ENCODE assay signal across 8 cellular contexts in the genomic region with DNA sequence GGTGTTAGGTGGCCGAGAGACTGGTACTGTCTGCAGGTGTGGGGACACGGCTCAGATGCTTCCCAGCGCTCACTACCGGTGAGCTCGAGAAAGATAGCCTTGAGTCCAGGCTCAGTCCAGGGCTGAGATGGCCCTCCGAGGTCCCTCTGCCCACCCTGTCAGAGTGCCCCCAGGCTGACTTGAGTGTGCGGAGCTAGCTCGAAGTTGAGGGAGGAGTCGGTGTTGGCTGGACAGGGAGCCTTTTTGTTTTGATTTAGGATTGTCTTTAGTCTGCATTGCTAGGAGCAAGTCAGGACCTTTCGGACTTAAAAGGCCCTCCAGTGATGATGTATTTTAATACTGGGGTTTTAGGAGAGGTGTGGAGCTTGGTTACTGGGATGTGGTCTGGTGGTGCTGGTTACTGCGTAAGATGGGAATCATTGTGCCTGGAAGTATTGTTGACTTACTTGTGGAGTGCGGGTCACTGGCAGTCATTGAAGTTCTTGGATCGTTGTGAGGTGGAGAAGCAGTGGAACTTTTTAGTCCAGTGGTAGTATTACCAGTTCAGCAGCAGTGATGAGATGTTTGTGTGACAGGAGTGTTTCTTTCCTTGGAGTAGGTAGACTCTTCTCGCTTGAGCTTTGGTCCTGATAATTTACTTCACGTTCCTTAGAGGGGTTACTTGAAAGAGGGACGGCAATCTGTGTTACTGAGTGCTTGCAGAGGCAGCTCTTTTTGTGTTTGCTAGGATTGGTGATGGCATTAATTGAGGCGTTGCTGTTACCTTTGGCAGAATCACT. TPM values are rescaled to one million over a fixed set of nuclear protein-coding genes. Genes with fewer than 3 reads are reported as not detected.
DNase-seq lines count a peak whose midpoint lies in the region; ATAC-seq and TF ChIP-seq lines count a peak whose summit lies in the region.

No MANE protein-coding gene starts in this region.

- H3K9me3 ChIP-seq in left lung, result no peaks in the 10 kb centered on the region

- peak overlapping the region; percentile 80 to 85 for H3K27ac ChIP-seq in left lung
- peak overlapping the region; percentile 19 for H3K27ac ChIP-seq in temporal lobe (ENCODE audit: low read depth, low read length)

- BruUV-seq in MCF 10A (replicated peaks; lab: Mats Ljungman, UMichigan), result no TSS peak

- no peak for TF ChIP-seq CTCF in MCF 10A (IDR thresholded peaks at IDR 0.05; ENCODE audit: unreplicated experiment)
- no peak for TF ChIP-seq CTCF in left lung (IDR thresholded peaks at IDR 0.05)

- H3K36me3 ChIP-seq in left lung, result no peaks in the 10 kb centered on the region

- peaks cover 0 to 28% of the 10 kb centered on the region in 2 donors for H3K4me1 ChIP-seq in left lung

- peak overlapping the region; percentile 84 for H3K4me3 Mint-ChIP-seq in MCF 10A (ENCODE audit: unreplicated experiment)

- no peaks in the 10 kb centered on the region for H3K27me3 Mint-ChIP-seq in MCF 10A (ENCODE audit: insufficient read depth, unreplicated experiment)

- ATAC-seq in left lung (peak; percentile 48), HG02588 (IDR thresholded peaks at IDR 0.05; ENCODE audit: unreplicated experiment) (no peak)

- peak overlapping the region; percentile 80 for H3K27ac Mint-ChIP-seq in MCF 10A (ENCODE audit: low read depth, unreplicated experiment)

- DNase-seq in NCI-H1092 treated with DMSO at 0.1 percent for 48 hours (lab: John Stamatoyannopoulos, UW) (peak; percentile 85), NCI-H1092 (lab: John Stamatoyannopoulos, UW) (no peak), NCI-H526 treated with DMSO at 0.1 percent for 48 hours (lab: John Stamatoyannopoulos, UW) (peak; percentile 34), MCF 10A (ENCODE audit: unreplicated experiment) (no peak), left lung (peak in 1 of 2 donors; percentile 35), ecto neural progenitor cell (ENCODE audit: low spot score) (no peak)

- no peaks in the 10 kb centered on the region for H3K27me3 ChIP-seq in left lung

- H3K9me3 Mint-ChIP-seq in MCF 10A (ENCODE audit: unreplicated experiment), result no peaks in the 10 kb centered on the region

- CTCF ChIA-PET in MCF 10A (lab: Yijun Ruan, JAX), result interaction anchor here (0.6 to 1.2 kb wide), 8 partner anchors 9 to 1697 kb away, joined by 3 read pairs; no protein-coding TSS in a partner anchor

- peaks cover 25% of the 10 kb centered on the region for H3K4me1 Mint-ChIP-seq in MCF 10A (ENCODE audit: insufficient read depth, unreplicated experiment)

- POLR2A ChIA-PET in MCF 10A (lab: Yijun Ruan, JAX), result interaction anchor here (0.5 to 2.7 kb wide), 11 partner anchors 9 to 1433 kb away, joined by 3 to 13 read pairs (median 3); a partner anchor contains a TSS

- intact Hi-C loops in MCF 10A (cut with micrococcal nuclease), result no loop called here
- intact Hi-C loops in left lung (cut with DNase I), result no loop called here

- no peaks in the 10 kb centered on the region for H3K36me3 Mint-ChIP-seq in MCF 10A (ENCODE audit: insufficient read depth, unreplicated experiment)

- peak overlapping the region; percentile 66 to 89 for H3K4me3 ChIP-seq in left lung

RNA-seq across cellular contexts. Expression of a gene that starts 0.6 kb away (rescaled TPM):
- total RNA-seq in MCF 10A (2022) (4.1 and 5.5 TPM in 2 replicates), left lung (1 to 10 TPM; 8.4 to 9.3 TPM), temporal lobe (20.9 TPM)

RNA-seq across cellular contexts. Expression of a gene that starts 0.7 kb away (rescaled TPM):
- total RNA-seq in MCF 10A (2022) (36.5 and 40.9 TPM in 2 replicates), left lung (10 to 100 TPM; 58.3 to 92.3 TPM), temporal lobe (80.4 TPM)

Comparison
In these comparisons a context has a peak if more than half of its experiments do, and no peak if none do; other contexts are left out.
1. DNase-seq: peak in NCI-H1092 treated with DMSO at 0.1 percent for 48 hours (single experiment) and NCI-H526 treated with DMSO at 0.1 percent for 48 hours (single experiment); none in NCI-H1092 (single experiment), MCF 10A (single experiment) and ecto neural progenitor cell (single experiment).